15 cellular contexts compared by ENCODE assay signal in the genomic region with DNA sequence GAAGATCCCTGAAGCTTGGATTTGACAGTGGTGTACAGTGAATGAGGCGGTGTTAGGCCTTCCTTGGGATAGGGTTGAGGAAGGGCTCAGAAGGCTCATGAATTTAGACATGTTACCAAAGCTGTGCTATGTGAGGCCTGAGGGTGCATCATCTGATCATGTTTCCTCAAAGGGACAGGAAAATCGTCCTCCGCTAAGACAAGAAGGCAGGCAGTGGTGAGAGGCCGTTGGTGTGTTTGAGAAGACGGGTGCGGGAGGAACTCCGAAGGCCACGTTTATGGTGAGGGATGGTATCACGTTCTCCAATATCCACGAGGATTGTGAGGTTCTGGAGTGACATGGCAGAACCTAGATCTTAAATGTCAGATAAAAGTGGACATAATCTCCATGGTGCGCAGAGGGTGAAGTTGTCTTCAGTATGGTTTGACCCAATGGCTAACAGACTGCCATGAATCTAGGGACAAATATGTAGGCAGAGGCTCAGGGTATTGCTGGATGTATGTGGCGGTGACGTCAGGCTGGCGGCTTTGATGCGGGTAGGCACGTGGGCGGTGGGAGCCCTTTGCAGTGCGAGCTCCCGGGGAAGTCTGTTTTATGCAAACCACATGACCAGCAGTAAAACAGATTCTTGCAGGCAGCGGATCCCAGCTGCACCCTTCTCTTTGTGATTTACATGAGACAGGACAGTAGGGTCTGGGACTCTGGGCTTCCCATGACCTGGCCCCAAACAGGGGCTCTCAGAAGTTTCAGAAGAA.
DNase-seq lines count a peak whose midpoint lies in the region; ATAC-seq and TF ChIP-seq lines count a peak whose summit lies in the region.
"Had no signal": no experiment of that assay in that cellular context is flagged by ENCODE, and none has a peak within 500 bp of the region (broad histone marks: within the 10 kb centered on the region; RNA-seq: fewer than 3 reads in every experiment).

No MANE protein-coding gene starts in this region.

- POLR2A ChIA-PET in activated CD4-positive, alpha-beta memory T cell treated with anti-CD3 and anti-CD28 coated beads for 36 hours (lab: Charles Lee): no interaction called here

- no peak for TF ChIP-seq CTCF in glutamatergic neuron (IDR thresholded peaks at IDR 0.05; ENCODE audit: partially characterized antibody, unreplicated experiment)

- peaks cover 5% of the 10 kb centered on the region for H3K9me3 Mint-ChIP-seq in activated CD4-positive, alpha-beta memory T cell treated with anti-CD3 and anti-CD28 coated beads for 36 hours
- peaks cover 10% of the 10 kb centered on the region for H3K9me3 Mint-ChIP-seq in glutamatergic neuron (ENCODE audit: unreplicated experiment)

- no peak overlapping the region for H3K4me3 Mint-ChIP-seq in activated CD4-positive, alpha-beta memory T cell treated with anti-CD3 and anti-CD28 coated beads for 36 hours
- no peak overlapping the region for H3K4me3 Mint-ChIP-seq in glutamatergic neuron (ENCODE audit: unreplicated experiment)

- peaks cover 9% of the 10 kb centered on the region for H3K4me1 Mint-ChIP-seq in activated CD4-positive, alpha-beta memory T cell treated with anti-CD3 and anti-CD28 coated beads for 36 hours (ENCODE audit: low read depth)
- peaks cover 18% of the 10 kb centered on the region for H3K4me1 Mint-ChIP-seq in glutamatergic neuron (ENCODE audit: low read depth, unreplicated experiment)

- no peaks in the 10 kb centered on the region for H3K36me3 Mint-ChIP-seq in activated CD4-positive, alpha-beta memory T cell treated with anti-CD3 and anti-CD28 coated beads for 36 hours
- no peaks in the 10 kb centered on the region for H3K36me3 Mint-ChIP-seq in glutamatergic neuron (ENCODE audit: unreplicated experiment)

- no peak overlapping the region for H3K27ac Mint-ChIP-seq in activated CD4-positive, alpha-beta memory T cell treated with anti-CD3 and anti-CD28 coated beads for 36 hours
- H3K27ac Mint-ChIP-seq in glutamatergic neuron (ENCODE audit: unreplicated experiment): peak overlapping the region; percentile 24

- CTCF ChIA-PET in activated CD4-positive, alpha-beta memory T cell treated with anti-CD3 and anti-CD28 coated beads for 36 hours (lab: Charles Lee): no interaction called here

- peak; percentile 26 for DNase-seq in activated CD4-positive, CD25-positive, alpha-beta regulatory T cell treated with anti-CD3 and anti-CD28 coated beads, Interleukin-2, amount 50 U/mL, for 72 hours
- peak; percentile 54 for DNase-seq in activated CD4-positive, alpha-beta memory T cell treated with anti-CD3 and anti-CD28 coated beads for 36 hours
- no peak for DNase-seq in glutamatergic neuron
- DNase-seq in stimulated activated CD8-positive, alpha-beta memory T cell treated with anti-CD3 and anti-CD28 coated beads, Interleukin-15, amount 100 ng/mL, for 48 hours (ENCODE audit: low read depth in 2 of 2): peak; percentile 37 to 52
- DNase-seq in DMS 273 (lab: John Stamatoyannopoulos, UW; ENCODE audit: unreplicated experiment): no peak
- no peak for DNase-seq in KG1 (lab: John Stamatoyannopoulos, UW)
- DNase-seq in caudate nucleus (lab: John Stamatoyannopoulos, UW): no peak
- DNase-seq: dermis blood vessel endothelial cell, foreskin fibroblast, NCI-H2081 treated with DMSO at 0.1 percent for 48 hours, psoas muscle, thyroid gland had no signal

- ATAC-seq in activated CD4-positive, CD25-positive, alpha-beta regulatory T cell treated with anti-CD3 and anti-CD28 coated beads, Interleukin-2, amount 50 U/mL, for 24 hours: no peak
- ATAC-seq: psoas muscle, SK-N-SH treated with all-trans-retinoic acid at 6 μM for 48 hours had no signal

- H3K27me3 Mint-ChIP-seq in activated CD4-positive, alpha-beta memory T cell treated with anti-CD3 and anti-CD28 coated beads for 36 hours: peaks cover 19% of the 10 kb centered on the region
- peaks cover 5% of the 10 kb centered on the region for H3K27me3 Mint-ChIP-seq in glutamatergic neuron (ENCODE audit: unreplicated experiment)

- intact Hi-C loops in activated CD4-positive, alpha-beta memory T cell treated with anti-CD3 and anti-CD28 coated beads for 36 hours (cut with micrococcal nuclease): no loop called here

- no peak overlapping the region for H3K27ac ChIP-seq in caudate nucleus (ENCODE audit: low read depth, low read length)
- H3K27ac ChIP-seq: 22Rv1, psoas muscle, thyroid gland had no signal

Comparison
In these comparisons a context has a peak if more than half of its experiments do, and no peak if none do; other contexts are left out.
1. DNase-seq: peak in activated CD4-positive, CD25-positive, alpha-beta regulatory T cell treated with anti-CD3 and anti-CD28 coated beads, Interleukin-2, amount 50 U/mL, for 72 hours (single experiment), activated CD4-positive, alpha-beta memory T cell treated with anti-CD3 and anti-CD28 coated beads for 36 hours (single experiment) and stimulated activated CD8-positive, alpha-beta memory T cell treated with anti-CD3 and anti-CD28 coated beads, Interleukin-15, amount 100 ng/mL, for 48 hours (2 of 2); none in glutamatergic neuron (single experiment), DMS 273 (single experiment), KG1 (single experiment) and caudate nucleus (0 of 61).